Comparison of ENCODE assay signal across 19 cellular contexts in genomic region chr11:20421902-20422301, GRCh38. TPM values are rescaled to one million over a fixed set of nuclear protein-coding genes. Genes with fewer than 3 reads are reported as not detected.
"Had no signal": no experiment of that assay in that cellular context is flagged by ENCODE, and none has a peak within 500 bp of the region (broad histone marks: within the 10 kb centered on the region; RNA-seq: fewer than 3 reads in every experiment).

No MANE protein-coding gene starts in this region.

- H3K4me1 ChIP-seq: body of pancreas, esophagus squamous epithelium, heart right ventricle, suprapubic skin, transverse colon, vagina had no signal

- H3K4me3 ChIP-seq: body of pancreas, esophagus squamous epithelium, heart right ventricle, suprapubic skin, transverse colon, vagina had no signal

- H3K27ac Mint-ChIP-seq: activated B cell treated with CpG ODN at 0.5 μM for 24 hours; activated naive CD8-positive, alpha-beta T cell had no signal

- H3K27ac ChIP-seq: body of pancreas, esophagus squamous epithelium, heart right ventricle, suprapubic skin, transverse colon, vagina had no signal

- H3K4me1 Mint-ChIP-seq: activated B cell treated with CpG ODN at 0.5 μM for 24 hours, immature natural killer cell had no signal

- H3K9me3 Mint-ChIP-seq: activated B cell treated with CpG ODN at 0.5 μM for 24 hours, immature natural killer cell had no signal

- H3K9me3 ChIP-seq: body of pancreas, esophagus squamous epithelium, heart right ventricle, SK-N-SH, suprapubic skin, transverse colon, vagina had no signal

- ATAC-seq: body of pancreas, heart right ventricle, left ventricle myocardium superior had no signal

- H3K4me3 Mint-ChIP-seq: activated B cell treated with CpG ODN at 0.5 μM for 24 hours; activated naive CD8-positive, alpha-beta T cell; immature natural killer cell had no signal

- DNase-seq: activated B cell treated with CpG ODN at 0.5 μM for 24 hours; activated CD4-positive, alpha-beta T cell treated with anti-CD3 and anti-CD28 coated beads, Interleukin-2, amount 50 U/mL, for 4 hours; amygdala; body of pancreas; effector memory CD4-positive, alpha-beta T cell; esophagus squamous epithelium; heart right ventricle; immature natural killer cell; kidney glomerular epithelial cell; left ventricle myocardium superior; occipital lobe; posterior cingulate gyrus; SK-N-SH; stimulated activated naive CD4-positive, alpha-beta T cell treated with Interleukin-2 at 50 U/mL for 16 hours; transverse colon had no signal

- H3K27me3 ChIP-seq: body of pancreas, esophagus squamous epithelium, heart right ventricle, suprapubic skin, transverse colon, vagina had no signal

- H3K27me3 Mint-ChIP-seq: activated B cell treated with CpG ODN at 0.5 μM for 24 hours; activated naive CD8-positive, alpha-beta T cell had no signal

RNA-seq across cellular contexts. Expression of gene HTATIP2, which starts 58.4 kb away (rescaled TPM):
- polyA plus RNA-seq: neural cell, SK-N-SH had no signal
